In the genomic region with DNA sequence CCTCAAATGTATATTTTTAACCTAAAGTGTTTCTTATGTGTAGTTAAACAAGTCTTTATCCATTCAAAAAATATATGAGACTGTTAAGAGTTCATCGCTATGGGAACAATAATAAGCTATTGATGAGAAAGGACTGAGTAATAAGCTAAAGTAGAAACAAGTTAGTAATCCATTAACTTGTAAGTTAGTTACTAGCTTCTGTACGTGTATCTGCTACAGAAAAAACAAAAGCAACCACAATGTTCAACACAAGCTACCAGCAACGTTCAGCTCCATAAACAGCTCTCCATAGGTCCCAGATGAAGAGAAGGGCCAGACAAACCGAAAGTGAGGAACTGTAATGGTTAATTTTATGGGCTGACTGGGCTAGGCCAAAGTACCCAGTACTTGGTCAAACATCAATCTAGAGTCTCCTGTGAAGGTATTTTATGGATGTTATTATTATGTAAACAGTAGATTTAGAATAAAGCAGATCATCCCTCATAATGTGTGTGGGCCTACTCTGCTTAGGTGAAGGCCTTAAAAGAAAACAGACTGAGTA, we compare ENCODE assay signal across 29 cellular contexts. TPM values are rescaled to one million over a fixed set of nuclear protein-coding genes. Genes with fewer than 3 reads are reported as not detected.
DNase-seq lines count a peak whose midpoint lies in the region; ATAC-seq and TF ChIP-seq lines count a peak whose summit lies in the region.
"Had no signal": no experiment of that assay in that cellular context is flagged by ENCODE, and none has a peak within 500 bp of the region (broad histone marks: within the 10 kb centered on the region; RNA-seq: fewer than 3 reads in every experiment).

No MANE protein-coding gene starts in this region.

- H3K9me3 Mint-ChIP-seq in activated naive CD4-positive, alpha-beta T cell treated with anti-CD3 and anti-CD28 coated beads, Interleukin-2, amount 50 U/mL, for 72 hours, result no peaks in the 10 kb centered on the region
- H3K9me3 Mint-ChIP-seq: activated B cell treated with CpG ODN at 0.5 μM for 24 hours; activated naive CD4-positive, alpha-beta T cell treated with anti-CD3 and anti-CD28 coated beads, Interleukin-2, amount 10 ng/mL, durations not matched to agents 7 days and 5 days; activated T-helper 1 cell treated with anti-CD3 and anti-CD28 coated beads, Interleukin-12 subunit alpha, Interleukin-12 subunit beta, Interleukin-2, Interleukin-4 antibody, amounts not matched to agents 30 ng/mL and 10 ng/mL and 1 ng/mL, durations not matched to agents 14 hours and 24 hours and 36 hours; effector memory CD8-positive, alpha-beta T cell; naive thymus-derived CD8-positive, alpha-beta T cell; T-helper 2 cell treated with Interferon-gamma antibody and Interleukin-4, amounts not matched to agents 5 μg/mL and 100 μg/mL, for 36 hours had no signal

- peak overlapping the region; percentile 1 for H3K27ac ChIP-seq in colonic mucosa
- H3K27ac ChIP-seq in transverse colon, result peak overlapping the region in 3 of 4 donors; percentile 19 to 34 (median 22)
- H3K27ac ChIP-seq: coronary artery, esophagus squamous epithelium, left ventricle myocardium inferior, thoracic aorta had no signal

- H3K4me3 ChIP-seq in colonic mucosa, result no peak overlapping the region
- no peak overlapping the region for H3K4me3 ChIP-seq in transverse colon
- H3K4me3 ChIP-seq: coronary artery, esophagus squamous epithelium, left ventricle myocardium inferior, thoracic aorta had no signal

- in situ Hi-C loops in transverse colon (cut with MboI; ENCODE audit: low pct_ligation_motif_present in 1 of 4, low pct_unique_long_range_greater_than_20kb in 1 of 4, low sequenced_read_pairs in 3 of 4), result no loop called here

- H3K9ac ChIP-seq in colonic mucosa (ENCODE audit: low read depth in 2 of 2, low read length in 2 of 2), result no peak overlapping the region

- WGBS in transverse colon (ENCODE audit: low coverage in 1 of 2), 2 donors, result 35 to 46% methylated on average over 4 of the region's 4 CpGs

- TF ChIP-seq CTCF in colonic mucosa (IDR thresholded peaks at IDR 0.05) (no peak), transverse colon (IDR thresholded peaks at IDR 0.05) (no peak)

- intact Hi-C loops in colonic mucosa (cut with DNase I) (no loop called here), transverse colon (cut with DNase I; ENCODE audit: low total_unique reads) (no loop called here)

- no peak for TF ChIP-seq EP300 in transverse colon (IDR thresholded peaks at IDR 0.05; ENCODE audit: low read depth)

- no peaks in the 10 kb centered on the region for H3K36me3 Mint-ChIP-seq in activated naive CD4-positive, alpha-beta T cell treated with anti-CD3 and anti-CD28 coated beads, Interleukin-2, amount 50 U/mL, for 72 hours
- H3K36me3 Mint-ChIP-seq: activated naive CD4-positive, alpha-beta T cell treated with anti-CD3 and anti-CD28 coated beads, Interleukin-2, amount 10 ng/mL, durations not matched to agents 7 days and 5 days; CD4-positive, CD25-positive, alpha-beta regulatory T cell; IgD-negative memory B cell had no signal

- DNase-seq in colonic mucosa (no peak), transverse colon (no peak), NCI-H82 treated with DMSO at 0.1 percent for 48 hours (lab: John Stamatoyannopoulos, UW; ENCODE audit: unreplicated experiment) (no peak)
- DNase-seq in stimulated activated CD4-positive, alpha-beta T cell treated with anti-CD3 and anti-CD28 coated beads, Interleukin-4, amount 100 ng/mL, for 4 hours, result no peak
- no peak for DNase-seq in activated naive CD4-positive, alpha-beta T cell treated with anti-CD3 and anti-CD28 coated beads, Interleukin-2, amount 50 U/mL, for 72 hours (ENCODE audit: low spot score in 2 of 2)
- DNase-seq: activated B cell treated with CpG ODN at 0.5 μM for 24 hours; activated CD4-positive, alpha-beta T cell treated with anti-CD3 and anti-CD28 coated beads, Interleukin-2, amount 50 U/mL, for 4 hours; activated naive CD4-positive, alpha-beta T cell treated with anti-CD3 and anti-CD28 coated beads, Interleukin-2, amount 10 ng/mL, durations not matched to agents 7 days and 5 days; amygdala; CD4-positive, CD25-positive, alpha-beta regulatory T cell; DMS 273 treated with DMSO at 0.1 percent for 48 hours; effector memory CD8-positive, alpha-beta T cell; esophagus squamous epithelium; left ventricle myocardium inferior; naive thymus-derived CD8-positive, alpha-beta T cell; NCI-H1105 treated with DMSO at 0.1 percent for 48 hours; NCI-H2029 treated with DMSO at 0.1 percent for 48 hours; NCI-H446; occipital lobe; Right ventricle myocardium superior; stimulated activated CD4-positive, alpha-beta T cell treated with anti-CD3 and anti-CD28 coated beads, Interleukin-2, amount 100 ng/mL, for 48 hours; stimulated activated naive CD4-positive, alpha-beta T cell treated with Interleukin-2 at 50 U/mL for 16 hours had no signal

- H3K9me3 ChIP-seq in colonic mucosa (no peaks in the 10 kb centered on the region), transverse colon (no peaks in the 10 kb centered on the region)
- H3K9me3 ChIP-seq: esophagus squamous epithelium, left ventricle myocardium inferior, thoracic aorta had no signal

- no peaks in the 10 kb centered on the region for H3K27me3 ChIP-seq in colonic mucosa
- H3K27me3 ChIP-seq in transverse colon, result no peaks in the 10 kb centered on the region
- H3K27me3 ChIP-seq: esophagus squamous epithelium had no signal

- ATAC-seq in GM19025 (IDR thresholded peaks at IDR 0.05; ENCODE audit: low read depth, unreplicated experiment) (peak; percentile 40), HG02884 (IDR thresholded peaks at IDR 0.05; ENCODE audit: unreplicated experiment) (peak; percentile 4)
- ATAC-seq in activated naive CD4-positive, alpha-beta T cell treated with anti-CD3 and anti-CD28 coated beads, Interleukin-2, amount 50 U/mL, for 72 hours, result no peak
- ATAC-seq: effector memory CD8-positive, alpha-beta T cell; naive thymus-derived CD8-positive, alpha-beta T cell had no signal

- no peaks in the 10 kb centered on the region for H3K4me1 ChIP-seq in colonic mucosa
- peaks cover 0 to 12% (median 0%) of the 10 kb centered on the region in 4 donors for H3K4me1 ChIP-seq in transverse colon
- H3K4me1 ChIP-seq: esophagus squamous epithelium, left ventricle myocardium inferior had no signal

- no peak for TF ChIP-seq POLR2A in transverse colon (IDR thresholded peaks at IDR 0.05)

- H3K36me3 ChIP-seq in colonic mucosa (no peaks in the 10 kb centered on the region), transverse colon (no peaks in the 10 kb centered on the region)
- H3K36me3 ChIP-seq: esophagus squamous epithelium, left ventricle myocardium inferior, thoracic aorta had no signal

- H3K27ac Mint-ChIP-seq in activated naive CD4-positive, alpha-beta T cell treated with anti-CD3 and anti-CD28 coated beads, Interleukin-2, amount 50 U/mL, for 72 hours, result no peak overlapping the region
- H3K27ac Mint-ChIP-seq: activated B cell treated with CpG ODN at 0.5 μM for 24 hours; activated naive CD4-positive, alpha-beta T cell treated with anti-CD3 and anti-CD28 coated beads, Interleukin-2, amount 10 ng/mL, durations not matched to agents 7 days and 5 days; activated T-helper 1 cell treated with anti-CD3 and anti-CD28 coated beads, Interleukin-12 subunit alpha, Interleukin-12 subunit beta, Interleukin-2, Interleukin-4 antibody, amounts not matched to agents 30 ng/mL and 10 ng/mL and 1 ng/mL, durations not matched to agents 14 hours and 24 hours and 36 hours; CD4-positive, CD25-positive, alpha-beta regulatory T cell; effector memory CD8-positive, alpha-beta T cell; IgD-negative memory B cell; naive thymus-derived CD8-positive, alpha-beta T cell; T-helper 2 cell treated with Interferon-gamma antibody and Interleukin-4, amounts not matched to agents 5 μg/mL and 100 μg/mL, for 36 hours had no signal

RNA-seq across cellular contexts. Expression of a gene that starts 33.8 kb away (rescaled TPM):
- total RNA-seq in colonic mucosa (10 to 100 TPM; 36.4 to 54.8 TPM), transverse colon (100 to 1,000 TPM in 1 of 4 donors, 10 to 100 TPM in 3; 38.9 to 115 (median 65.7) TPM)
- total RNA-seq in activated naive CD4-positive, alpha-beta T cell treated with anti-CD3 and anti-CD28 coated beads, Interleukin-2, amount 50 U/mL, for 72 hours, result 10 to 100 TPM in 1 of 2 donors, 1 to 10 TPM in 1; 8.0 to 11.3 TPM

Comparison
In these comparisons a context has a peak if more than half of its experiments do, and no peak if none do; other contexts are left out.
1. ATAC-seq: peak in GM19025 (single experiment) and HG02884 (single experiment); none in activated naive CD4-positive, alpha-beta T cell treated with anti-CD3 and anti-CD28 coated beads, Interleukin-2, amount 50 U/mL, for 72 hours (0 of 2).